19 cellular contexts compared by ENCODE assay signal in genomic region chr18:22964722-22965121, GRCh38. TPM values are rescaled to one million over a fixed set of nuclear protein-coding genes. Genes with fewer than 3 reads are reported as not detected.
DNase-seq lines count a peak whose midpoint lies in the region; ATAC-seq and TF ChIP-seq lines count a peak whose summit lies in the region.
"Had no signal": no experiment of that assay in that cellular context is flagged by ENCODE, and none has a peak within 500 bp of the region (broad histone marks: within the 10 kb centered on the region; RNA-seq: fewer than 3 reads in every experiment).

No MANE protein-coding gene starts in this region.

- H2AFZ ChIP-seq in neural progenitor cell (replicated peaks), result no peak overlapping the region

- H3K36me3 Mint-ChIP-seq in activated CD4-positive, alpha-beta T cell treated with anti-CD3 and anti-CD28 coated beads for 36 hours (ENCODE audit: low read depth), result peaks cover 28% of the 10 kb centered on the region
- H3K36me3 Mint-ChIP-seq in activated naive CD8-positive, alpha-beta T cell treated with anti-CD3 and anti-CD28 coated beads, Interleukin-2, amount 50 U/mL, for 24 hours (ENCODE audit: low read depth), result peaks cover 50% of the 10 kb centered on the region
- H3K36me3 Mint-ChIP-seq in activated naive CD8-positive, alpha-beta T cell treated with anti-CD3 and anti-CD28 coated beads for 36 hours, result peaks cover 23% of the 10 kb centered on the region
- H3K36me3 Mint-ChIP-seq in activated T-helper 17 cell treated with anti-CD3 and anti-CD28 coated beads, Interleukin-2, amount 50 U/mL, for 72 hours (ENCODE audit: low read depth), result peaks cover 60% of the 10 kb centered on the region
- H3K36me3 Mint-ChIP-seq in neural progenitor cell, result peaks cover 9% of the 10 kb centered on the region

- peak; percentile 49 for ATAC-seq in activated CD4-positive, alpha-beta T cell treated with anti-CD3 and anti-CD28 coated beads for 36 hours
- ATAC-seq in activated naive CD8-positive, alpha-beta T cell treated with anti-CD3 and anti-CD28 coated beads, Interleukin-2, amount 50 U/mL, for 24 hours, result peak; percentile 40
- ATAC-seq in activated T-helper 17 cell treated with anti-CD3 and anti-CD28 coated beads, Interleukin-2, amount 50 U/mL, for 72 hours (replicated peaks), result peak; percentile 19
- ATAC-seq in GM21423 (IDR thresholded peaks at IDR 0.05; ENCODE audit: unreplicated experiment) (no peak), GM21619 (IDR thresholded peaks at IDR 0.05; ENCODE audit: unreplicated experiment) (no peak)
- ATAC-seq: A549 had no signal

- H3K9ac ChIP-seq in neural progenitor cell, result no peak overlapping the region

- TF ChIP-seq CTCF in neural progenitor cell (IDR thresholded peaks at IDR 0.05), result no peak

- DNase-seq in activated CD4-positive, alpha-beta T cell treated with anti-CD3 and anti-CD28 coated beads for 36 hours, result no peak
- DNase-seq in activated CD4-positive, alpha-beta T cell treated with anti-CD3 and anti-CD28 coated beads, Interleukin-2, amount 50 U/mL, for 4 hours, result no peak
- no peak for DNase-seq in activated naive CD8-positive, alpha-beta T cell treated with anti-CD3 and anti-CD28 coated beads, Interleukin-2, amount 50 U/mL, for 24 hours
- DNase-seq in activated naive CD8-positive, alpha-beta T cell treated with anti-CD3 and anti-CD28 coated beads for 36 hours, result no peak
- no peak for DNase-seq in neural progenitor cell (ENCODE audit: low spot score)
- DNase-seq: AML-193; CD4-positive, alpha-beta T cell; DMS153; DMS79; GF-D8; H9; KBM-7 had no signal

- peaks cover 8% of the 10 kb centered on the region for H3K4me1 Mint-ChIP-seq in activated CD4-positive, alpha-beta T cell treated with anti-CD3 and anti-CD28 coated beads for 36 hours
- H3K4me1 Mint-ChIP-seq in activated naive CD8-positive, alpha-beta T cell treated with anti-CD3 and anti-CD28 coated beads, Interleukin-2, amount 50 U/mL, for 24 hours, result peaks cover 7% of the 10 kb centered on the region
- peaks cover 2% of the 10 kb centered on the region for H3K4me1 Mint-ChIP-seq in activated naive CD8-positive, alpha-beta T cell treated with anti-CD3 and anti-CD28 coated beads for 36 hours
- H3K4me1 Mint-ChIP-seq in activated T-helper 17 cell treated with anti-CD3 and anti-CD28 coated beads, Interleukin-2, amount 50 U/mL, for 72 hours, result peaks cover 6% of the 10 kb centered on the region
- H3K4me1 Mint-ChIP-seq in neural progenitor cell, result peaks cover 3% of the 10 kb centered on the region

- H3K9me3 Mint-ChIP-seq in activated CD4-positive, alpha-beta T cell treated with anti-CD3 and anti-CD28 coated beads for 36 hours (ENCODE audit: low read depth), result no peaks in the 10 kb centered on the region
- no peaks in the 10 kb centered on the region for H3K9me3 Mint-ChIP-seq in activated naive CD8-positive, alpha-beta T cell treated with anti-CD3 and anti-CD28 coated beads, Interleukin-2, amount 50 U/mL, for 24 hours
- no peaks in the 10 kb centered on the region for H3K9me3 Mint-ChIP-seq in activated naive CD8-positive, alpha-beta T cell treated with anti-CD3 and anti-CD28 coated beads for 36 hours
- H3K9me3 Mint-ChIP-seq in activated T-helper 17 cell treated with anti-CD3 and anti-CD28 coated beads, Interleukin-2, amount 50 U/mL, for 72 hours, result no peaks in the 10 kb centered on the region
- H3K9me3 Mint-ChIP-seq in neural progenitor cell, result no peaks in the 10 kb centered on the region
- H3K9me3 Mint-ChIP-seq: CD4-positive, alpha-beta T cell; H9 had no signal

- no peaks in the 10 kb centered on the region for H3K27me3 Mint-ChIP-seq in activated CD4-positive, alpha-beta T cell treated with anti-CD3 and anti-CD28 coated beads for 36 hours
- H3K27me3 Mint-ChIP-seq in activated naive CD8-positive, alpha-beta T cell treated with anti-CD3 and anti-CD28 coated beads, Interleukin-2, amount 50 U/mL, for 24 hours, result no peaks in the 10 kb centered on the region
- H3K27me3 Mint-ChIP-seq in activated naive CD8-positive, alpha-beta T cell treated with anti-CD3 and anti-CD28 coated beads for 36 hours, result no peaks in the 10 kb centered on the region
- no peaks in the 10 kb centered on the region for H3K27me3 Mint-ChIP-seq in activated T-helper 17 cell treated with anti-CD3 and anti-CD28 coated beads, Interleukin-2, amount 50 U/mL, for 72 hours
- H3K27me3 Mint-ChIP-seq in neural progenitor cell (ENCODE audit: insufficient read depth, low read depth), result no peaks in the 10 kb centered on the region
- H3K27me3 Mint-ChIP-seq: CD4-positive, alpha-beta T cell had no signal

- no peaks in the 10 kb centered on the region for H4K20me1 ChIP-seq in neural progenitor cell (ENCODE audit: low read depth)

- no peaks in the 10 kb centered on the region for H3K27me3 ChIP-seq in neural progenitor cell

- H3K9me3 ChIP-seq in neural progenitor cell (ENCODE audit: low read depth), result no peaks in the 10 kb centered on the region
- H3K9me3 ChIP-seq: A549, Caco-2 had no signal

- intact Hi-C loops in activated CD4-positive, alpha-beta T cell treated with anti-CD3 and anti-CD28 coated beads for 36 hours (cut with DNase I, micrococcal nuclease), result no loop called here

- H3K4me1 ChIP-seq in neural progenitor cell, result no peaks in the 10 kb centered on the region
- H3K4me1 ChIP-seq: A549 had no signal

- peaks cover 31% of the 10 kb centered on the region for H3K79me2 ChIP-seq in neural progenitor cell (ENCODE audit: low read depth)

- no peaks in the 10 kb centered on the region for H3F3A ChIP-seq in neural progenitor cell (ENCODE audit: low read depth)

- no peak overlapping the region for H3K4me3 ChIP-seq in neural progenitor cell
- H3K4me3 ChIP-seq: A549 had no signal

- no peak overlapping the region for H3K4me3 Mint-ChIP-seq in activated CD4-positive, alpha-beta T cell treated with anti-CD3 and anti-CD28 coated beads for 36 hours
- H3K4me3 Mint-ChIP-seq in activated naive CD8-positive, alpha-beta T cell treated with anti-CD3 and anti-CD28 coated beads, Interleukin-2, amount 50 U/mL, for 24 hours, result no peak overlapping the region
- no peak overlapping the region for H3K4me3 Mint-ChIP-seq in activated naive CD8-positive, alpha-beta T cell treated with anti-CD3 and anti-CD28 coated beads for 36 hours
- no peak overlapping the region for H3K4me3 Mint-ChIP-seq in activated T-helper 17 cell treated with anti-CD3 and anti-CD28 coated beads, Interleukin-2, amount 50 U/mL, for 72 hours
- no peak overlapping the region for H3K4me3 Mint-ChIP-seq in neural progenitor cell
- H3K4me3 Mint-ChIP-seq: CD4-positive, alpha-beta T cell; H9 had no signal

- H3K27ac ChIP-seq in neural progenitor cell, result peak overlapping the region; percentile 38
- H3K27ac ChIP-seq: 22Rv1, A549, C4-2B had no signal

- POLR2A ChIA-PET in activated CD4-positive, alpha-beta T cell treated with anti-CD3 and anti-CD28 coated beads for 36 hours (lab: Charles Lee), result no interaction called here

- H3K4me2 ChIP-seq in neural progenitor cell, result no peak overlapping the region
- H3K4me2 ChIP-seq: A549 had no signal

- no peak overlapping the region for H3K27ac Mint-ChIP-seq in activated CD4-positive, alpha-beta T cell treated with anti-CD3 and anti-CD28 coated beads for 36 hours
- H3K27ac Mint-ChIP-seq in activated naive CD8-positive, alpha-beta T cell treated with anti-CD3 and anti-CD28 coated beads, Interleukin-2, amount 50 U/mL, for 24 hours, result no peak overlapping the region
- no peak overlapping the region for H3K27ac Mint-ChIP-seq in activated naive CD8-positive, alpha-beta T cell treated with anti-CD3 and anti-CD28 coated beads for 36 hours
- H3K27ac Mint-ChIP-seq in activated T-helper 17 cell treated with anti-CD3 and anti-CD28 coated beads, Interleukin-2, amount 50 U/mL, for 72 hours, result no peak overlapping the region
- no peak overlapping the region for H3K27ac Mint-ChIP-seq in neural progenitor cell
- H3K27ac Mint-ChIP-seq: CD4-positive, alpha-beta T cell had no signal

- peaks cover 17% of the 10 kb centered on the region for H3K36me3 ChIP-seq in neural progenitor cell

- CTCF ChIA-PET in activated CD4-positive, alpha-beta T cell treated with anti-CD3 and anti-CD28 coated beads for 36 hours (lab: Charles Lee), result interaction anchor here (1.0 kb wide), 1 partner anchor 164 kb away, joined by 3 read pairs; no protein-coding TSS in a partner anchor

RNA-seq across cellular contexts. Expression of gene RBBP8, which starts 31.6 kb away (rescaled TPM):
- 100 to 1,000 TPM in 1 of 2 experiments, 10 to 100 TPM in 1; 74.3 to 101 TPM for total RNA-seq in activated CD4-positive, alpha-beta T cell treated with anti-CD3 and anti-CD28 coated beads for 36 hours
- total RNA-seq in activated naive CD8-positive, alpha-beta T cell treated with anti-CD3 and anti-CD28 coated beads for 36 hours, result 10 to 100 TPM; 81.5 to 85.3 TPM
- total RNA-seq in activated T-helper 17 cell treated with anti-CD3 and anti-CD28 coated beads, Interleukin-2, amount 50 U/mL, for 72 hours, result 10 to 100 TPM; 37.5 to 69.1 TPM
- 50.5 and 64.8 TPM in 2 replicates for total RNA-seq in neural progenitor cell (ENCODE audit: low replicate concordance)

Comparison
In these comparisons a context has a peak if more than half of its experiments do, and no peak if none do; other contexts are left out.
1. ATAC-seq: peak in activated CD4-positive, alpha-beta T cell treated with anti-CD3 and anti-CD28 coated beads for 36 hours (single experiment), activated naive CD8-positive, alpha-beta T cell treated with anti-CD3 and anti-CD28 coated beads, Interleukin-2, amount 50 U/mL, for 24 hours (single experiment) and activated T-helper 17 cell treated with anti-CD3 and anti-CD28 coated beads, Interleukin-2, amount 50 U/mL, for 72 hours (single experiment); none in GM21423 (single experiment) and GM21619 (single experiment).